In genomic region chr11:117633976-117634755, GRCh38 we compare ENCODE assay signal across 14 cellular contexts.
"Had no signal": no experiment of that assay in that cellular context is flagged by ENCODE, and none has a peak within 500 bp of the region (broad histone marks: within the 10 kb centered on the region; RNA-seq: fewer than 3 reads in every experiment).

No MANE protein-coding gene starts in this region.

- H3K27me3 ChIP-seq: brain microvascular endothelial cell, testis, upper lobe of right lung had no signal

- H3K27ac ChIP-seq: brain microvascular endothelial cell, testis, upper lobe of right lung had no signal

- H3K4me3 ChIP-seq: testis, upper lobe of right lung had no signal

- ATAC-seq: activated CD8-positive, alpha-beta memory T cell treated with anti-CD3 and anti-CD28 coated beads, Interleukin-2, amount 10 ng/mL, durations not matched to agents 7 days and 5 days; naive thymus-derived CD8-positive, alpha-beta T cell; stimulated activated naive CD8-positive, alpha-beta T cell treated with anti-CD3 and anti-CD28 coated beads, Interleukin-15, amount 100 ng/mL, for 72 hours; upper lobe of right lung had no signal

- H3K4me1 ChIP-seq: testis, upper lobe of right lung had no signal

- H3K36me3 ChIP-seq: brain microvascular endothelial cell, upper lobe of right lung had no signal

- DNase-seq: activated B cell treated with CpG ODN at 0.5 μM for 24 hours; activated CD4-positive, alpha-beta memory T cell treated with anti-CD3 and anti-CD28 coated beads, Interleukin-2, amount 10 ng/mL, durations not matched to agents 7 days and 5 days; activated CD4-positive, alpha-beta T cell treated with anti-CD3 and anti-CD28 coated beads for 4 hours; activated CD8-positive, alpha-beta memory T cell treated with anti-CD3 and anti-CD28 coated beads, Interleukin-2, amount 10 ng/mL, durations not matched to agents 7 days and 5 days; activated naive CD8-positive, alpha-beta T cell treated with anti-CD3 and anti-CD28 coated beads for 36 hours; brain microvascular endothelial cell; cortex of kidney; effector CD4-positive, alpha-beta T cell; naive thymus-derived CD8-positive, alpha-beta T cell; small intestine; stimulated activated CD4-positive, alpha-beta T cell treated with anti-CD3 and anti-CD28 coated beads, Interleukin-4, amount 100 ng/mL, for 1 hour; stimulated activated naive CD8-positive, alpha-beta T cell treated with anti-CD3 and anti-CD28 coated beads, Interleukin-15, amount 100 ng/mL, for 72 hours; testis had no signal

- H3K9me3 ChIP-seq: testis, upper lobe of right lung had no signal
